Comparison of ENCODE assay signal across 11 cellular contexts in genomic region chr13:50676602-50677001, GRCh38.
A peak's percentile ranks its signal among the peaks of the same experiment; 100 is the strongest.
DNase-seq lines count a peak whose midpoint lies in the region; ATAC-seq and TF ChIP-seq lines count a peak whose summit lies in the region.
"Had no signal": no experiment of that assay in that cellular context is flagged by ENCODE, and none has a peak within 500 bp of the region (broad histone marks: within the 10 kb centered on the region; RNA-seq: fewer than 3 reads in every experiment).

No MANE protein-coding gene starts in this region.

- no peak overlapping the region for H3K4me3 Mint-ChIP-seq in activated B cell treated with CpG ODN at 0.5 μM for 24 hours
- no peak overlapping the region for H3K4me3 Mint-ChIP-seq in H9
- H3K4me3 Mint-ChIP-seq: activated CD4-positive, alpha-beta T cell treated with anti-CD3 and anti-CD28 coated beads, Interleukin-2, amount 10 ng/mL, durations not matched to agents 24 days and 14 days had no signal

- H3K14ac ChIP-seq in H9 (ENCODE audit: insufficient read depth, low read length), result no peak overlapping the region

- H2BK12ac ChIP-seq in H9 (ENCODE audit: insufficient read length, low read depth, low read length), result no peak overlapping the region

- H3K9me3 ChIP-seq in upper lobe of right lung (no peaks in the 10 kb centered on the region), H9 (ENCODE audit: control insufficient read depth, low read depth, low read length) (no peaks in the 10 kb centered on the region)

- no CpG with 5 or more reads among the region's 1 CpG for whole genome bisulfite sequencing in H9 (ENCODE audit: extremely low coverage, insufficient read length, low lambda C conversion rate)

- no peak overlapping the region for H2AK5ac ChIP-seq in H9 (ENCODE audit: insufficient read length, low read length)

- no peak for DNase-seq in Right ventricle myocardium inferior (ENCODE audit: missing footprints)
- no peak for DNase-seq in left ventricle myocardium superior
- DNase-seq in activated B cell treated with CpG ODN at 0.5 μM for 24 hours, result no peak
- DNase-seq in hepatic stellate cell (ENCODE audit: low spot score), result peak; percentile 27
- DNase-seq in upper lobe of right lung, result no peak
- no peak for DNase-seq in H9
- no peak for DNase-seq in NCI-H1092 (lab: John Stamatoyannopoulos, UW)
- DNase-seq: activated CD4-positive, alpha-beta T cell treated with anti-CD3 and anti-CD28 coated beads, Interleukin-2, amount 10 ng/mL, durations not matched to agents 24 days and 14 days; midbrain had no signal

- no peak overlapping the region for H3T11ph ChIP-seq in H9 (ENCODE audit: low read length)

- no peak overlapping the region for H4K8ac ChIP-seq in H9 (replicated peaks; ENCODE audit: insufficient read length, low read depth, low read length)

- POLR2A ChIA-PET in activated B cell treated with CpG ODN at 0.5 μM for 24 hours (lab: Charles Lee), result interaction anchor here (0.6 to 1.3 kb wide), 2 partner anchors 124 to 308 kb away, joined by 3 to 5 read pairs; no protein-coding TSS in a partner anchor

- no peak overlapping the region for H3K18ac ChIP-seq in H9 (ENCODE audit: insufficient read length, low read depth, low read length)

- no peaks in the 10 kb centered on the region for H3K79me1 ChIP-seq in H9 (ENCODE audit: insufficient read depth, low read depth, low read length, poor library complexity, severe bottlenecking)

- H4K20me1 ChIP-seq in H9 (ENCODE audit: control insufficient read depth, insufficient read depth, insufficient read length), result no peaks in the 10 kb centered on the region
- H4K20me1 ChIP-seq: BLaER1 treated with 17β-estradiol and CSF1 and Interleukin-3, amounts not matched to agents 10 nM and 100 nM had no signal

- H3K27me3 ChIP-seq in upper lobe of right lung (no peaks in the 10 kb centered on the region), H9 (ENCODE audit: insufficient read depth, low read length) (no peaks in the 10 kb centered on the region)
- H3K27me3 ChIP-seq: BLaER1 treated with 17β-estradiol and CSF1 and Interleukin-3, amounts not matched to agents 10 nM and 100 nM had no signal

- no peak overlapping the region for H2BK5ac ChIP-seq in H9 (ENCODE audit: insufficient read length, low read length)

- H3K4me1 ChIP-seq in upper lobe of right lung, result peaks cover 15% of the 10 kb centered on the region
- H3K4me1 ChIP-seq in H9 (ENCODE audit: insufficient read depth, low read length), result no peaks in the 10 kb centered on the region

- no peak overlapping the region for H3K4me3 ChIP-seq in upper lobe of right lung
- H3K4me3 ChIP-seq: BLaER1 treated with 17β-estradiol and CSF1 and Interleukin-3, amounts not matched to agents 10 nM and 100 nM had no signal

- H3K4ac ChIP-seq in H9 (ENCODE audit: low read depth, low read length), result no peak overlapping the region

- H4K91ac ChIP-seq in H9 (ENCODE audit: insufficient read length, low read depth, low read length), result no peak overlapping the region

- H3K36me3 Mint-ChIP-seq in activated B cell treated with CpG ODN at 0.5 μM for 24 hours (ENCODE audit: low read depth), result no peaks in the 10 kb centered on the region
- H3K36me3 Mint-ChIP-seq in H9 (ENCODE audit: insufficient read depth in 1 of 3, low read depth in 3 of 3), result no peaks in the 10 kb centered on the region

- H3K4me2 ChIP-seq in H9 (ENCODE audit: insufficient read depth, insufficient read length, low read length), result no peak overlapping the region

- H3K27ac Mint-ChIP-seq in activated B cell treated with CpG ODN at 0.5 μM for 24 hours (peak overlapping the region; percentile 33), H9 (no peak overlapping the region)
- H3K27ac Mint-ChIP-seq: activated CD4-positive, alpha-beta T cell treated with anti-CD3 and anti-CD28 coated beads, Interleukin-2, amount 10 ng/mL, durations not matched to agents 24 days and 14 days had no signal

- no peak overlapping the region for H3K27ac ChIP-seq in upper lobe of right lung
- H3K27ac ChIP-seq in H9 (ENCODE audit: insufficient read length, low read depth, low read length), result no peak overlapping the region
- H3K27ac ChIP-seq: BLaER1 treated with 17β-estradiol and CSF1 and Interleukin-3, amounts not matched to agents 10 nM and 100 nM had no signal

- no peaks in the 10 kb centered on the region for H3K79me2 ChIP-seq in H9 (ENCODE audit: insufficient read depth, low read length)

- H3K4me1 Mint-ChIP-seq in activated B cell treated with CpG ODN at 0.5 μM for 24 hours (peaks cover 18% of the 10 kb centered on the region), H9 (peaks cover 0 to 5% of the 10 kb centered on the region in 2 experiments; a peak in 2 of 4 replicates)
- H3K4me1 Mint-ChIP-seq: activated CD4-positive, alpha-beta T cell treated with anti-CD3 and anti-CD28 coated beads, Interleukin-2, amount 10 ng/mL, durations not matched to agents 24 days and 14 days had no signal

- no peak overlapping the region for H3K56ac ChIP-seq in H9 (ENCODE audit: insufficient read length, low read depth, low read length)

- no peak overlapping the region for H2BK120ac ChIP-seq in H9 (ENCODE audit: low read depth, low read length, poor library complexity, severe bottlenecking)

- no peak overlapping the region for H3K23ac ChIP-seq in H9 (ENCODE audit: insufficient read length, low read depth, low read length)

- intact Hi-C loops in Right ventricle myocardium inferior (cut with DNase I), result no loop called here
- intact Hi-C loops in left ventricle myocardium superior (cut with micrococcal nuclease), result no loop called here
- intact Hi-C loops in activated B cell treated with CpG ODN at 0.5 μM for 24 hours (cut with micrococcal nuclease), result loop anchor here (5.0 kb wide), 1 partner anchor 126 kb away; no protein-coding TSS in a partner anchor
- intact Hi-C loops in upper lobe of right lung (cut with DNase I), result no loop called here

- no peaks in the 10 kb centered on the region for H3K36me3 ChIP-seq in upper lobe of right lung
- H3K36me3 ChIP-seq: BLaER1 treated with 17β-estradiol and CSF1 and Interleukin-3, amounts not matched to agents 10 nM and 100 nM had no signal

- peak; percentile 26 for ATAC-seq in Right ventricle myocardium inferior
- ATAC-seq in left ventricle myocardium superior, result no peak
- ATAC-seq in activated B cell treated with CpG ODN at 0.5 μM for 24 hours (ENCODE audit: low read depth), result peak; percentile 82
- peak; percentile 43 for ATAC-seq in upper lobe of right lung
- no peak for ATAC-seq in GM19452 (IDR thresholded peaks at IDR 0.05; ENCODE audit: unreplicated experiment)

- CTCF ChIA-PET in activated B cell treated with CpG ODN at 0.5 μM for 24 hours (lab: Charles Lee), result no interaction called here

- no peak overlapping the region for H4K5ac ChIP-seq in H9 (ENCODE audit: insufficient read length, low read depth, low read length)

- no peaks in the 10 kb centered on the region for H3K23me2 ChIP-seq in H9 (ENCODE audit: insufficient read length, low read depth, low read length, poor library complexity, severe bottlenecking)

- TF ChIP-seq CTCF in activated B cell treated with CpG ODN at 0.5 μM for 24 hours (IDR thresholded peaks at IDR 0.05) (no peak), upper lobe of right lung (IDR thresholded peaks at IDR 0.05) (no peak), H9 (conservative IDR thresholded peaks at IDR 0.05) (no peak)

- H3K27me3 Mint-ChIP-seq in activated B cell treated with CpG ODN at 0.5 μM for 24 hours, result no peaks in the 10 kb centered on the region
- no peaks in the 10 kb centered on the region for H3K27me3 Mint-ChIP-seq in H9 (ENCODE audit: low read depth)

- H2BK20ac ChIP-seq in H9 (ENCODE audit: low read depth, low read length, poor library complexity, severe bottlenecking), result no peak overlapping the region

- H2BK15ac ChIP-seq in H9 (ENCODE audit: low read depth, low read length), result no peak overlapping the region

- H3K9ac ChIP-seq in H9 (ENCODE audit: extremely low read depth, insufficient read length, low read length), result no peak overlapping the region
- H3K9ac ChIP-seq: BLaER1 treated with 17β-estradiol and CSF1 and Interleukin-3, amounts not matched to agents 10 nM and 100 nM had no signal

- no peak overlapping the region for H2AFZ ChIP-seq in H9 (ENCODE audit: low read length)

- no peaks in the 10 kb centered on the region for H3K9me3 Mint-ChIP-seq in activated B cell treated with CpG ODN at 0.5 μM for 24 hours
- no peaks in the 10 kb centered on the region for H3K9me3 Mint-ChIP-seq in H9

Comparison
In these comparisons a context has a peak if more than half of its experiments do, and no peak if none do; other contexts are left out.
1. ATAC-seq: peak in Right ventricle myocardium inferior (single experiment), activated B cell treated with CpG ODN at 0.5 μM for 24 hours (single experiment) and upper lobe of right lung (single experiment); none in left ventricle myocardium superior (single experiment) and GM19452 (single experiment).